8 cellular contexts compared by ENCODE assay signal in the genomic region with DNA sequence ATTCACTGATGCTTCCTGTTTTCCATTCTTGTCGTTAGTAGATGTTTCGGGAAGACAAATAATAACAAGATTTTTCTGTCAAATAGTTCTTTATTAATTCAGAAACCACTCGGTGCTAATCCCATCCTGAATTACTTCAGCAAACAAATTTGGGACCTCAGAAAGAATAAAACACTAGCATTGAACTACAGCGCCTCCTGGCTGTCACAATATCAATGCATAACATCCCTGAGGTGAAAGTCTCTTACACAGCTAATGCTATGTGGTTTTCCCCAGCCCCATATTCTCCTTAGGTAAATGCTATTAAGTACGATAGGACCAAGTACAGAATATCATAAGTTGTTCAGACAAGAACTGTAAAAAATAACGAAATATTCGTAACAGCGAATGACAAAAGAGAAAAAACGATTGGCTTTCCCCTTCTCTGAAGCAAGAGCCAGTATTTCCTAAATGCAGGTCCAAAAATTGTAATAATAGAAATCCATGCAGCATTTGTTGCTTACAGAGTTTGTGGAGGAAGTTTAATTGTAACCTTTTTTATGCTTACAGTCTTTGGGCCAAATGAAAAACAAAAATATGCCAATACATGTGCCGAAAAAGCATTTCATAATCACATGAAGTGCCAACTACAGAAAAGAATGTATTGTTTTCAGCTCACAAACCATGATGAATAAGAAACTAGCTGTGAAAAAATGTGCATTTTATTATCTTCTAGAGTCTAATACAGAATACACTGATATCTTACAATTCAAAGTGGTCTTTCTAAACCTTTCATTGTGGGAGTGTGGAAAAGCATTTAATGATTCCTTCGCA. TPM values are rescaled to one million over a fixed set of nuclear protein-coding genes. Genes with fewer than 3 reads are reported as not detected.
DNase-seq lines count a peak whose midpoint lies in the region; ATAC-seq and TF ChIP-seq lines count a peak whose summit lies in the region.

No MANE protein-coding gene starts in this region.

- H3K27ac Mint-ChIP-seq in natural killer cell, result no peak overlapping the region
- H3K27ac Mint-ChIP-seq in natural killer cell treated with Interleukin-12 subunit alpha and Interleukin-12 subunit beta and Interleukin-15 and Interleukin-18, amount 100 ng/mL, for 72 hours, result no peak overlapping the region

- H3K36me3 Mint-ChIP-seq in natural killer cell, result no peaks in the 10 kb centered on the region
- H3K36me3 Mint-ChIP-seq in natural killer cell treated with Interleukin-12 subunit alpha and Interleukin-12 subunit beta and Interleukin-15 and Interleukin-18, amount 100 ng/mL, for 72 hours, result no peaks in the 10 kb centered on the region

- DNase-seq in natural killer cell (peak; percentile 38), NB4 (ENCODE audit: low read depth) (peak; percentile 72), coronary artery (ENCODE audit: low spot score) (no peak), medulla oblongata (ENCODE audit: extremely low spot score) (peak; percentile 90)
- DNase-seq in natural killer cell treated with Interleukin-12 subunit alpha and Interleukin-12 subunit beta and Interleukin-15 and Interleukin-18, amount 100 ng/mL, for 72 hours (ENCODE audit: low spot score), result no peak
- DNase-seq in activated CD4-positive, CD25-positive, alpha-beta regulatory T cell (lab: John Stamatoyannopoulos, UW), result peak; percentile 2 to 37 (median 10)
- DNase-seq in stimulated activated CD8-positive, alpha-beta memory T cell treated with anti-CD3 and anti-CD28 coated beads, Interleukin-4, amount 100 ng/mL, for 24 hours (ENCODE audit: low read depth), result peak; percentile 24

- peaks cover 2 to 25% of the 10 kb centered on the region in 2 donors for H3K27me3 Mint-ChIP-seq in natural killer cell (ENCODE audit: low read depth in 2 of 2)
- peaks cover 0 to 5% of the 10 kb centered on the region in 2 donors for H3K27me3 Mint-ChIP-seq in natural killer cell treated with Interleukin-12 subunit alpha and Interleukin-12 subunit beta and Interleukin-15 and Interleukin-18, amount 100 ng/mL, for 72 hours

- intact Hi-C loops in natural killer cell (cut with micrococcal nuclease), result loop anchor here (1.0 kb wide), 2 partner anchors 301 to 368 kb away; no protein-coding TSS in a partner anchor

- H3K27ac ChIP-seq in coronary artery, result no peak overlapping the region

- H3K4me3 ChIP-seq in NB4 (ENCODE audit: low read depth, low read length) (no peak overlapping the region), coronary artery (no peak overlapping the region)

- no peaks in the 10 kb centered on the region for H3K9me3 Mint-ChIP-seq in natural killer cell
- H3K9me3 Mint-ChIP-seq in natural killer cell treated with Interleukin-12 subunit alpha and Interleukin-12 subunit beta and Interleukin-15 and Interleukin-18, amount 100 ng/mL, for 72 hours, result no peaks in the 10 kb centered on the region

- ATAC-seq in natural killer cell, result peak in 2 of 3 donors; percentile 68
- no peak for ATAC-seq in natural killer cell treated with Interleukin-12 subunit alpha and Interleukin-12 subunit beta and Interleukin-15 and Interleukin-18, amount 100 ng/mL, for 72 hours
- ATAC-seq in GM19328 (IDR thresholded peaks at IDR 0.05; ENCODE audit: unreplicated experiment), result no peak

- no peaks in the 10 kb centered on the region for H3K4me1 Mint-ChIP-seq in natural killer cell
- no peaks in the 10 kb centered on the region for H3K4me1 Mint-ChIP-seq in natural killer cell treated with Interleukin-12 subunit alpha and Interleukin-12 subunit beta and Interleukin-15 and Interleukin-18, amount 100 ng/mL, for 72 hours (ENCODE audit: low read depth in 2 of 2)

- TF ChIP-seq CTCF in natural killer cell (IDR thresholded peaks at IDR 0.05) (peak; percentile 86), NB4 (IDR thresholded peaks at IDR 0.05; ENCODE audit: low read depth, low read length) (peak; percentile 91), coronary artery (IDR thresholded peaks at IDR 0.05) (peak; percentile 73)

- TF ChIP-seq POLR2A in NB4 (IDR thresholded peaks at IDR 0.05; ENCODE audit: extremely low read depth, insufficient read length), result no peak

- H3K4me3 Mint-ChIP-seq in natural killer cell, result no peak overlapping the region
- H3K4me3 Mint-ChIP-seq in natural killer cell treated with Interleukin-12 subunit alpha and Interleukin-12 subunit beta and Interleukin-15 and Interleukin-18, amount 100 ng/mL, for 72 hours, result no peak overlapping the region

RNA-seq across cellular contexts. Expression of a gene that starts 47.3 kb away (rescaled TPM):
- not detected for total RNA-seq in natural killer cell
- total RNA-seq in natural killer cell treated with Interleukin-12 subunit alpha and Interleukin-12 subunit beta and Interleukin-15 and Interleukin-18, amount 100 ng/mL, for 72 hours, result under 1 TPM in 1 of 2 donors, not detected in 1; 0.05 TPM

Comparison
In these comparisons a context has a peak if more than half of its experiments do, and no peak if none do; other contexts are left out.
1. ATAC-seq: peak in natural killer cell (2 of 3); none in natural killer cell treated with Interleukin-12 subunit alpha and Interleukin-12 subunit beta and Interleukin-15 and Interleukin-18, amount 100 ng/mL, for 72 hours (0 of 2) and GM19328 (single experiment).
2. DNase-seq: peak in natural killer cell (single experiment), NB4 (single experiment), activated CD4-positive, CD25-positive, alpha-beta regulatory T cell (4 of 4), medulla oblongata (single experiment) and stimulated activated CD8-positive, alpha-beta memory T cell treated with anti-CD3 and anti-CD28 coated beads, Interleukin-4, amount 100 ng/mL, for 24 hours (single experiment); none in natural killer cell treated with Interleukin-12 subunit alpha and Interleukin-12 subunit beta and Interleukin-15 and Interleukin-18, amount 100 ng/mL, for 72 hours (single experiment) and coronary artery (single experiment).
3. Peak in every context shown above with its lines, with median percentiles within 50 percentile points of each other: CTCF ChIP-seq.